In the genomic region with DNA sequence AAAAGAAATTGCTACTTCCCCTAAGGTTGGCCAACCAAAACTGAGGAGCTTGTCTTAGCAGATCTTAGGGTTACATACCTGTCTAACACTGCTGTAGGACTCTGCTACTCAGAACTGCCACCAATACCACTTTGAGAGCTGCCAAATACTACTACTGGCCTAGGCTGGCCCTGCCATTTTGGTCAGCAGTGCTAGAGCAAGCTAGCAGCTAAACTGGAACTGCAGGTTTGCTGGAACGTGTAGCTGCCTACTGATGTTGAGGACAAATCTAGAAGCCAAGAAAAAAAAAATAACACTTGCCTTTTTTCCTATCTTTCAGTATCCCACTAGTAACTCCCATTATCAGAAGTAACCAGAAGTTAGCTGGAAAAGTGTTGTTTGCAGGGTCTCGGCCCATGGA, we compare ENCODE assay signal across 16 cellular contexts.
DNase-seq lines count a peak whose midpoint lies in the region; TF ChIP-seq lines count a peak whose summit lies in the region.
"Had no signal": no experiment of that assay in that cellular context is flagged by ENCODE, and none has a peak within 500 bp of the region (broad histone marks: within the 10 kb centered on the region; RNA-seq: fewer than 3 reads in every experiment).

No MANE protein-coding gene starts in this region.

- TF ChIP-seq CTCF in OCI-LY3 (IDR thresholded peaks at IDR 0.05; ENCODE audit: low read depth, low read length), result no peak
- no peak for TF ChIP-seq CTCF in epithelial cell of esophagus (IDR thresholded peaks at IDR 0.05; ENCODE audit: insufficient read depth, low read depth, low read length, missing control alignments)

- H3K79me1 ChIP-seq in mesenchymal stem cell (replicated peaks; ENCODE audit: low read length, poor library complexity, severe bottlenecking), result peaks cover 5% of the 10 kb centered on the region

- H3K4ac ChIP-seq in mesenchymal stem cell (ENCODE audit: low read depth in 1 of 2, low read length in 2 of 2), result no peak overlapping the region

- H3K9ac ChIP-seq in OCI-LY3 (ENCODE audit: low read length) (no peak overlapping the region), mesenchymal stem cell (ENCODE audit: low read length) (no peak overlapping the region)
- H3K9ac ChIP-seq: GM23248 had no signal

- H2AK5ac ChIP-seq in mesenchymal stem cell (ENCODE audit: low read length, severe bottlenecking), result no peak overlapping the region

- 100% methylated on average over 2 of the region's 2 CpGs for WGBS in mesenchymal stem cell

- H2AFZ ChIP-seq in OCI-LY3 (ENCODE audit: low read depth, low read length) (peak overlapping the region; percentile 18; the same call in 1 of the 2 replicates), mesenchymal stem cell (ENCODE audit: low read depth, low read length) (no peak overlapping the region)
- H2AFZ ChIP-seq: GM23248 had no signal

- no peak overlapping the region for H3K14ac ChIP-seq in mesenchymal stem cell (ENCODE audit: low read length in 2 of 2)

- DNase-seq in epithelial cell of esophagus (ENCODE audit: low read depth), result peak; percentile 61
- no peak for DNase-seq in mesenchymal stem cell
- DNase-seq in NCI-H146 treated with DMSO at 0.1 percent for 48 hours (lab: John Stamatoyannopoulos, UW; ENCODE audit: unreplicated experiment), result no peak
- no peak for DNase-seq in NCI-H82 treated with DMSO at 0.1 percent for 48 hours (lab: John Stamatoyannopoulos, UW; ENCODE audit: unreplicated experiment)
- no peak for DNase-seq in NCI-H2196 treated with DMSO at 0.1 percent for 48 hours (lab: John Stamatoyannopoulos, UW; ENCODE audit: unreplicated experiment)
- no peak for DNase-seq in activated naive CD4-positive, alpha-beta T cell treated with anti-CD3 and anti-CD28 coated beads, Interleukin-2, amount 50 U/mL, for 16 hours
- DNase-seq: C1 segment of cervical spinal cord; CD4-positive, alpha-beta memory T cell; DMS 273 treated with DMSO at 0.1 percent for 48 hours; DMS79; EL; GF-D8; GM23248; H9 had no signal

- peak overlapping the region in 1 of 2 experiments; percentile 72 for H3K18ac ChIP-seq in mesenchymal stem cell (ENCODE audit: low read depth in 1 of 2, low read length in 2 of 2)

- H3K36me3 ChIP-seq in OCI-LY3 (replicated peaks; ENCODE audit: low read depth, low read length) (no peaks in the 10 kb centered on the region), mesenchymal stem cell (ENCODE audit: control insufficient read depth in 1 of 2, insufficient read depth in 2 of 2, low read depth in 1 of 2, low read length in 2 of 2) (peaks cover 0 to 9% of the 10 kb centered on the region in 2 experiments)

- H3K23ac ChIP-seq in mesenchymal stem cell (ENCODE audit: low read length in 2 of 2), result no peak overlapping the region

- H4K20me1 ChIP-seq in OCI-LY3 (ENCODE audit: insufficient read depth, low read length), result no peaks in the 10 kb centered on the region

- H3K9me3 ChIP-seq in OCI-LY3 (ENCODE audit: insufficient read depth, low read length) (no peaks in the 10 kb centered on the region), mesenchymal stem cell (ENCODE audit: control insufficient read depth, low read length) (no peaks in the 10 kb centered on the region)
- H3K9me3 ChIP-seq: Caco-2 had no signal

- H3K4me3 ChIP-seq in OCI-LY3 (ENCODE audit: low read length) (no peak overlapping the region), epithelial cell of esophagus (ENCODE audit: low read length) (no peak overlapping the region), mesenchymal stem cell (ENCODE audit: insufficient read depth in 1 of 2, low read depth in 1 of 2, low read length in 2 of 2) (no peak overlapping the region)
- H3K4me3 ChIP-seq: GM23248 had no signal

- H3K4me1 ChIP-seq in OCI-LY3 (ENCODE audit: low read length) (peaks cover 19% of the 10 kb centered on the region), mesenchymal stem cell (ENCODE audit: control insufficient read depth, insufficient read depth, low read depth, low read length) (no peaks in the 10 kb centered on the region)
- H3K4me1 ChIP-seq: Caco-2 had no signal

- H3K27ac ChIP-seq in OCI-LY3 (ENCODE audit: low read length) (no peak overlapping the region), mesenchymal stem cell (ENCODE audit: low read length, poor library complexity, severe bottlenecking) (no peak overlapping the region)
- H3K27ac ChIP-seq: GM23248 had no signal

- H4K91ac ChIP-seq in mesenchymal stem cell (ENCODE audit: low read length), result peak overlapping the region; percentile 59

- H2BK120ac ChIP-seq in mesenchymal stem cell (ENCODE audit: low read depth, low read length), result no peak overlapping the region

- no peak overlapping the region for H2BK15ac ChIP-seq in mesenchymal stem cell (ENCODE audit: low read depth, poor library complexity, severe bottlenecking)

- no peaks in the 10 kb centered on the region for H3K27me3 ChIP-seq in OCI-LY3 (ENCODE audit: low read depth, low read length)
- H3K27me3 ChIP-seq in mesenchymal stem cell (ENCODE audit: control insufficient read depth in 1 of 2, insufficient read depth in 1 of 2, low read length in 2 of 2), result no peaks in the 10 kb centered on the region

- H2BK5ac ChIP-seq in mesenchymal stem cell (ENCODE audit: low read depth, low read length, poor library complexity, severe bottlenecking), result no peak overlapping the region

- H3K79me2 ChIP-seq in OCI-LY3 (ENCODE audit: low read length), result no peaks in the 10 kb centered on the region

- H3K4me2 ChIP-seq in OCI-LY3 (ENCODE audit: low read length), result no peak overlapping the region
- H3K4me2 ChIP-seq in mesenchymal stem cell (ENCODE audit: low read length, poor library complexity, severe bottlenecking), result no peak overlapping the region

- peak overlapping the region; percentile 50 for H4K8ac ChIP-seq in mesenchymal stem cell (ENCODE audit: low read length)

- H2BK12ac ChIP-seq in mesenchymal stem cell (ENCODE audit: low read length in 2 of 2), result no peak overlapping the region
